In the genomic region with DNA sequence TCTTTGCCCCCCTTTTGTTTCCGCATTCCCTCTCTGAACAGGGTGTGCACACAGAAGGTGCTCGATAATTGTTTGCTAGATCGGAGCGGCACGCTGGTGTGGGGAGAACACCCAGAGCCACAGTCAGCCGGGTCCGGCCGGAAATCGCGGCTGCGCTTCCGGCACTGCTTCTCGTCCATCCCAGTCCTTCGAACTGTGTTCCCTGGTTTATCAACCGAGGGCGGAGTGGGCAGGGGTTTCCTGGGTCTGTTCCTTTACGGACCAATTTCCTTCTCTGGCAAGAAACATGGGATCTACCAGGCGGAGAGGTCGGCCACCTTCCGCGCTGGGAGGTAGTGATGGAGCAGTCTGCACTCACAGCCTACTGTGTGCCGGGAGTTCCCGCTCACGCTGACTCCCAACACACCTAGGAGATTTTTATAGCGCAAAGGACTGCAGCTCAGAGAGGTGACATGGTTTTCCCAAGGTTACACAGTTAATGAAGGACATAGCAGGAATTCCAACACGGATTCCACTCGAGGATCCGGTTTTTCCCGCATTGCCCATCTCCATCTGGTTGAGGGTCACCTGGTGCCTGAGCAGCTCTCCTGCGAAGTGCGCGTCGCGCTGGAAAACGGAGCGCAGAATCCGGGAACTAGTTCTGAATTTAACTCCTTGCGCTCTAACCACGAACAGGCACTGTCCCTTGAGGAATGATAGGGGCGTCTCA, we compare ENCODE assay signal across 9 cellular contexts. TPM values are rescaled to one million over a fixed set of nuclear protein-coding genes. Genes with fewer than 3 reads are reported as not detected.
A peak's percentile ranks its signal among the peaks of the same experiment; 100 is the strongest.
DNase-seq lines count a peak whose midpoint lies in the region; ATAC-seq and TF ChIP-seq lines count a peak whose summit lies in the region.
"Had no signal": no experiment of that assay in that cellular context is flagged by ENCODE, and none has a peak within 500 bp of the region (broad histone marks: within the 10 kb centered on the region; RNA-seq: fewer than 3 reads in every experiment).

No MANE protein-coding gene starts in this region.

- ATAC-seq in GM19452 (IDR thresholded peaks at IDR 0.05; ENCODE audit: unreplicated experiment) (no peak), GM19351 (IDR thresholded peaks at IDR 0.05; ENCODE audit: unreplicated experiment) (no peak)

- TF ChIP-seq CTCF in fibroblast of the aortic adventitia (IDR thresholded peaks at IDR 0.05; ENCODE audit: insufficient read depth, low read length), result no peak

- peak overlapping the region; percentile 53 for H3K4me3 ChIP-seq in fibroblast of the aortic adventitia (ENCODE audit: low read depth, low read length)
- peak overlapping the region; percentile 28 for H3K4me3 ChIP-seq in skeletal muscle cell (ENCODE audit: low read depth, low read length)

- DNase-seq in NCI-H2029 (lab: John Stamatoyannopoulos, UW) (peak; percentile 39), NCI-H2029 treated with DMSO at 0.1 percent for 48 hours (lab: John Stamatoyannopoulos, UW) (no peak), SK-N-DZ (ENCODE audit: low spot score) (peak; percentile 48), fibroblast of the aortic adventitia (ENCODE audit: low read depth) (no peak), skeletal muscle cell (ENCODE audit: low read depth) (no peak), NCI-H2227 (lab: John Stamatoyannopoulos, UW; ENCODE audit: unreplicated experiment) (no peak)
- DNase-seq: NCI-H1417 treated with DMSO at 0.1 percent for 48 hours had no signal

RNA-seq across cellular contexts. Expression of a gene that starts 6.8 kb away (rescaled TPM):
- 0.54 and 3.1 TPM in 2 replicates for polyA plus RNA-seq in SK-N-DZ (2014; cell fraction: cytosol; rRNA removed)
- polyA plus RNA-seq in SK-N-DZ (2014; cell fraction: nucleus; rRNA removed), result 0.54 and 2.1 TPM in 2 replicates
- 4.3 and 17.6 TPM in 2 replicates for total RNA-seq in fibroblast of the aortic adventitia (ENCODE audit: low replicate concordance)

Comparison
In these comparisons a context has a peak if more than half of its experiments do, and no peak if none do; other contexts are left out.
1. DNase-seq: peak in NCI-H2029 (single experiment) and SK-N-DZ (single experiment); none in NCI-H2029 treated with DMSO at 0.1 percent for 48 hours (single experiment), fibroblast of the aortic adventitia (single experiment), skeletal muscle cell (single experiment) and NCI-H2227 (single experiment).